In genomic region chr20:1146957-1147356, GRCh38 we compare ENCODE assay signal across 2 cellular contexts.
A peak's percentile ranks its signal among the peaks of the same experiment; 100 is the strongest.
TF ChIP-seq lines count a peak whose summit lies in the region.

No MANE protein-coding gene starts in this region.

TF ChIP-seq in HepG2, 621 proteins besides CTCF, POLR2A, EP300 and RAD21:
- TF ChIP-seq ZNF550 (CRISPR knock-in tag; IDR thresholded peaks at IDR 0.05; ENCODE audit: borderline replicate concordance) (no peak), ZNF354B (CRISPR knock-in tag; IDR thresholded peaks at IDR 0.05) (no peak), ZNF652 (CRISPR knock-in tag; IDR thresholded peaks at IDR 0.05; ENCODE audit: borderline replicate concordance, low read depth) (no peak), KDM5A (IDR thresholded peaks at IDR 0.05; ENCODE audit: borderline replicate concordance, low read length) (no peak), IKZF1 (IDR thresholded peaks at IDR 0.05) (no peak), CREB1 (IDR thresholded peaks at IDR 0.05) (peak; percentile 90), CREB1 (CRISPR knock-in tag; IDR thresholded peaks at IDR 0.05) (no peak)

TF ChIP-seq in K562, 482 proteins besides CTCF, POLR2A, EP300 and RAD21:
- TF ChIP-seq ZNF830 (CRISPR knock-in tag; IDR thresholded peaks at IDR 0.05) (no peak), PBX2 (CRISPR knock-in tag; IDR thresholded peaks at IDR 0.05; ENCODE audit: low read depth) (no peak), PBX2 (tag; conservative IDR thresholded peaks at IDR 0.05; ENCODE audit: low read depth) (peak; percentile 51), MTA2 (IDR thresholded peaks at IDR 0.05; ENCODE audit: low read depth) (no peak), RBM17 (IDR thresholded peaks at IDR 0.05; ENCODE audit: borderline replicate concordance, low read depth, low read length) (no peak)
- TF ChIP-seq, protein P1, sequence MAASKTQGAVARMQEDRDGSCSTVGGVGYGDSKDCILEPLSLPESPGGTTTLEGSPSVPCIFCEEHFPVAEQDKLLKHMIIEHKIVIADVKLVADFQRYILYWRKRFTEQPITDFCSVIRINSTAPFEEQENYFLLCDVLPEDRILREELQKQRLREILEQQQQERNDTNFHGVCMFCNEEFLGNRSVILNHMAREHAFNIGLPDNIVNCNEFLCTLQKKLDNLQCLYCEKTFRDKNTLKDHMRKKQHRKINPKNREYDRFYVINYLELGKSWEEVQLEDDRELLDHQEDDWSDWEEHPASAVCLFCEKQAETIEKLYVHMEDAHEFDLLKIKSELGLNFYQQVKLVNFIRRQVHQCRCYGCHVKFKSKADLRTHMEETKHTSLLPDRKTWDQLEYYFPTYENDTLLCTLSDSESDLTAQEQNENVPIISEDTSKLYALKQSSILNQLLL (CRISPR knock-in tag; IDR thresholded peaks at IDR 0.05; ENCODE audit: borderline replicate concordance): no peak
